ENCODE assay signal across 24 cellular contexts in genomic region chr15:52524223-52525136, GRCh38. TPM values are rescaled to one million over a fixed set of nuclear protein-coding genes. Genes with fewer than 3 reads are reported as not detected.
DNase-seq lines count a peak whose midpoint lies in the region; ATAC-seq and TF ChIP-seq lines count a peak whose summit lies in the region.
"Had no signal": no experiment of that assay in that cellular context is flagged by ENCODE, and none has a peak within 500 bp of the region (broad histone marks: within the 10 kb centered on the region; RNA-seq: fewer than 3 reads in every experiment).

No MANE protein-coding gene starts in this region.

- H4K20me1 ChIP-seq in SK-N-SH (ENCODE audit: insufficient read depth): peaks cover 8% of the 10 kb centered on the region

- TF ChIP-seq EP300 in SK-N-SH (IDR thresholded peaks at IDR 0.05; ENCODE audit: borderline replicate concordance in 1 of 2, low read depth in 1 of 2, low read length in 1 of 2) (no peak), Ishikawa (IDR thresholded peaks at IDR 0.05; ENCODE audit: borderline replicate concordance) (no peak)

- ATAC-seq in SK-N-SH treated with all-trans-retinoic acid at 6 μM for 48 hours (no peak), memory B cell (ENCODE audit: low read depth) (no peak), heart right ventricle (no peak)
- no peak for ATAC-seq in naive thymus-derived CD4-positive, alpha-beta T cell
- ATAC-seq: GM12878, GM23338 had no signal

- no peaks in the 10 kb centered on the region for H3K27me3 Mint-ChIP-seq in memory B cell
- H3K27me3 Mint-ChIP-seq in naive thymus-derived CD4-positive, alpha-beta T cell: no peaks in the 10 kb centered on the region
- H3K27me3 Mint-ChIP-seq: CD4-positive, alpha-beta memory T cell had no signal

- peak overlapping the region; percentile 64 for H3K27ac Mint-ChIP-seq in memory B cell
- H3K27ac Mint-ChIP-seq in naive thymus-derived CD4-positive, alpha-beta T cell: no peak overlapping the region
- H3K27ac Mint-ChIP-seq: GM23338 had no signal

- H3F3A ChIP-seq in SK-N-SH (replicated peaks; ENCODE audit: insufficient read depth): peaks cover 7% of the 10 kb centered on the region

- H3K18ac ChIP-seq in mesendoderm (ENCODE audit: low read length): no peak overlapping the region

- POLR2A ChIA-PET in SK-N-SH (lab: Yijun Ruan, JAX): no interaction called here
- POLR2A ChIA-PET in naive thymus-derived CD4-positive, alpha-beta T cell (lab: Charles Lee): interaction anchor here (0.5 kb wide), 1 partner anchor 33 kb away, joined by 3 read pairs; no protein-coding TSS in a partner anchor

- H3K9ac ChIP-seq in SK-N-SH (no peak overlapping the region), skeletal muscle tissue (ENCODE audit: low read depth in 1 of 3, low read length in 3 of 3) (no peak overlapping the region), mesendoderm (ENCODE audit: low read length) (no peak overlapping the region)
- H3K9ac ChIP-seq: BLaER1 treated with 17β-estradiol and CSF1 and Interleukin-3, amounts not matched to agents 10 nM and 100 nM had no signal

- H3K36me3 Mint-ChIP-seq in memory B cell: peaks cover 10% of the 10 kb centered on the region
- H3K36me3 Mint-ChIP-seq in naive thymus-derived CD4-positive, alpha-beta T cell: peaks cover 0 to 7% (median 0%) of the 10 kb centered on the region in 5 donors

- H4K8ac ChIP-seq in mesendoderm (ENCODE audit: low read depth, low read length): no peak overlapping the region

- H3K27me3 ChIP-seq in SK-N-SH (ENCODE audit: insufficient read depth) (no peaks in the 10 kb centered on the region), skeletal muscle tissue (ENCODE audit: control insufficient read depth in 3 of 3, insufficient read depth in 3 of 3, low read length in 3 of 3) (no peaks in the 10 kb centered on the region), mesendoderm (ENCODE audit: insufficient read depth, low read length, poor library complexity) (peaks cover 2% of the 10 kb centered on the region), heart right ventricle (no peaks in the 10 kb centered on the region)
- no peaks in the 10 kb centered on the region for H3K27me3 ChIP-seq in naive thymus-derived CD4-positive, alpha-beta T cell (ENCODE audit: control insufficient read depth in 2 of 2, insufficient read depth in 2 of 2, low read length in 2 of 2)
- H3K27me3 ChIP-seq: SJSA1 had no signal

- no peak overlapping the region for H4K5ac ChIP-seq in mesendoderm (ENCODE audit: low read length)

- no peak for TF ChIP-seq CTCF in SK-N-SH (IDR thresholded peaks at IDR 0.05)
- no peak for TF ChIP-seq CTCF in heart right ventricle (IDR thresholded peaks at IDR 0.05)

- no peaks in the 10 kb centered on the region for H3K9me2 ChIP-seq in SK-N-SH

- H3K27ac ChIP-seq in SK-N-SH (ENCODE audit: low read depth in 2 of 2, low read length in 1 of 2) (no peak overlapping the region), skeletal muscle tissue (ENCODE audit: low read depth, low read length) (peak overlapping the region; percentile 34), mesendoderm (ENCODE audit: low read depth, low read length) (no peak overlapping the region), heart right ventricle (no peak overlapping the region)
- H3K27ac ChIP-seq in naive thymus-derived CD4-positive, alpha-beta T cell (ENCODE audit: low read depth, low read length): no peak overlapping the region
- H3K27ac ChIP-seq: 22Rv1; BLaER1 treated with 17β-estradiol and CSF1 and Interleukin-3, amounts not matched to agents 10 nM and 100 nM had no signal

- H3K79me1 ChIP-seq in mesendoderm (ENCODE audit: low read length): no peaks in the 10 kb centered on the region

- no peak overlapping the region for H2AK5ac ChIP-seq in mesendoderm (ENCODE audit: low read length)

- no peak overlapping the region for H3K56ac ChIP-seq in mesendoderm (ENCODE audit: low read length)

- H3K9me3 ChIP-seq in SK-N-SH (no peaks in the 10 kb centered on the region), skeletal muscle tissue (ENCODE audit: control insufficient read depth in 3 of 3, low read length in 3 of 3) (no peaks in the 10 kb centered on the region), heart right ventricle (no peaks in the 10 kb centered on the region)
- no peaks in the 10 kb centered on the region for H3K9me3 ChIP-seq in naive thymus-derived CD4-positive, alpha-beta T cell (ENCODE audit: control insufficient read depth in 2 of 3, low read length in 3 of 3)
- H3K9me3 ChIP-seq: BLaER1 treated with 17β-estradiol and CSF1 and Interleukin-3, amounts not matched to agents 10 nM and 100 nM; Caco-2; SJSA1 had no signal

- no peak overlapping the region for H3K4me3 Mint-ChIP-seq in memory B cell
- H3K4me3 Mint-ChIP-seq in naive thymus-derived CD4-positive, alpha-beta T cell: no peak overlapping the region
- H3K4me3 Mint-ChIP-seq: CD4-positive, alpha-beta memory T cell; GM23338 had no signal

- H2AFZ ChIP-seq in SK-N-SH (ENCODE audit: low read depth): no peak overlapping the region
- H2AFZ ChIP-seq: GM23338 had no signal

- no peak overlapping the region for H3K4ac ChIP-seq in mesendoderm (ENCODE audit: low read depth, low read length)

- no peak for TF ChIP-seq RAD21 in SK-N-SH (IDR thresholded peaks at IDR 0.05; ENCODE audit: low read length)
- no peak for TF ChIP-seq RAD21 in Ishikawa (IDR thresholded peaks at IDR 0.05; ENCODE audit: low read depth)

- no peak overlapping the region for H2BK15ac ChIP-seq in mesendoderm (replicated peaks; ENCODE audit: low read depth)

- no peak overlapping the region for H2BK5ac ChIP-seq in mesendoderm (ENCODE audit: low read length)

- intact Hi-C loops in naive thymus-derived CD4-positive, alpha-beta T cell (cut with micrococcal nuclease): loop anchor here (5.0 kb wide), 3 partner anchors 92 to 697 kb away; partner anchors contain the start of gene TMOD3 (in 1 of the 2)
- intact Hi-C loops in heart right ventricle (cut with DNase I): loop anchor here in 4 of 10 donors (5.0 to 10.0 kb wide), 6 partner anchors 60 to 210 kb away; no protein-coding TSS in a partner anchor

- peaks cover 39% of the 10 kb centered on the region for H3K4me1 Mint-ChIP-seq in memory B cell
- H3K4me1 Mint-ChIP-seq in naive thymus-derived CD4-positive, alpha-beta T cell: peaks cover 24 to 52% (median 30%) of the 10 kb centered on the region in 7 donors

- no peak overlapping the region for H3K4me3 ChIP-seq in SK-N-SH (ENCODE audit: low read depth in 2 of 2, low read length in 1 of 2)
- no peak overlapping the region for H3K4me3 ChIP-seq in skeletal muscle tissue (ENCODE audit: low read length in 3 of 3)
- no peak overlapping the region for H3K4me3 ChIP-seq in naive thymus-derived CD4-positive, alpha-beta T cell (ENCODE audit: low read length)
- H3K4me3 ChIP-seq in mesendoderm (ENCODE audit: low read length): no peak overlapping the region
- H3K4me3 ChIP-seq in heart right ventricle: no peak overlapping the region
- H3K4me3 ChIP-seq: BLaER1 treated with 17β-estradiol and CSF1 and Interleukin-3, amounts not matched to agents 10 nM and 100 nM; GM12878; GM23338; SJSA1 had no signal

- H3K79me2 ChIP-seq in SK-N-SH (ENCODE audit: insufficient read depth) (peaks cover 53% of the 10 kb centered on the region), mesendoderm (ENCODE audit: control insufficient read depth, insufficient read depth, low read length) (no peaks in the 10 kb centered on the region)

- no peak overlapping the region for H2BK120ac ChIP-seq in mesendoderm (ENCODE audit: low read depth, low read length)

- no peaks in the 10 kb centered on the region for H3K9me3 Mint-ChIP-seq in memory B cell
- no peaks in the 10 kb centered on the region for H3K9me3 Mint-ChIP-seq in naive thymus-derived CD4-positive, alpha-beta T cell
- H3K9me3 Mint-ChIP-seq: CD4-positive, alpha-beta memory T cell; GM23338 had no signal

- 99% methylated on average over 4 of the region's 4 CpGs for WGBS in SK-N-SH (ENCODE audit: low lambda C conversion rate)
- no CpG with 5 or more reads among the region's 4 CpGs for WGBS in mesendoderm (ENCODE audit: extremely low coverage, insufficient coverage, low lambda C conversion rate)
- 96 to 97% methylated on average over 4 of the region's 4 CpGs for WGBS in heart right ventricle, 2 donors

- peaks cover 0 to 9% of the 10 kb centered on the region in 2 experiments; a peak in 2 of 4 replicates for H3K4me1 ChIP-seq in SK-N-SH (ENCODE audit: control insufficient read depth in 1 of 2, insufficient read depth in 2 of 2, low read depth in 1 of 2, low read length in 1 of 2)
- peaks cover 15 to 35% (median 32%) of the 10 kb centered on the region in 3 donors for H3K4me1 ChIP-seq in skeletal muscle tissue (ENCODE audit: control insufficient read depth in 3 of 3, insufficient read depth in 3 of 3, low read length in 3 of 3)
- peaks cover 8 to 10% of the 10 kb centered on the region in 2 donors for H3K4me1 ChIP-seq in naive thymus-derived CD4-positive, alpha-beta T cell (ENCODE audit: control insufficient read depth in 2 of 2, insufficient read depth in 2 of 2, low read length in 2 of 2)
- peaks cover 2% of the 10 kb centered on the region for H3K4me1 ChIP-seq in mesendoderm (ENCODE audit: control insufficient read depth, low read depth, low read length)
- peaks cover 2 to 66% (median 15%) of the 10 kb centered on the region in 9 donors for H3K4me1 ChIP-seq in heart right ventricle

- no peak overlapping the region for H3K23ac ChIP-seq in mesendoderm (ENCODE audit: low read length)

- DNase-seq in SK-N-SH (no peak), memory B cell (ENCODE audit: low spot score in 2 of 2) (no peak), mesendoderm (no peak), heart right ventricle (no peak)
- no peak for DNase-seq in naive thymus-derived CD4-positive, alpha-beta T cell
- DNase-seq: Caco-2; CD4-positive, alpha-beta memory T cell; DMS 273 treated with DMSO at 0.1 percent for 48 hours; DMS79 treated with DMSO at 0.1 percent for 48 hours; HCEC 1CT; KG1; NCI-H1105 treated with DMSO at 0.1 percent for 48 hours; NCI-H2029 treated with DMSO at 0.1 percent for 48 hours; NCI-H345; NCI-H524; NCI-H82 had no signal

- CTCF ChIA-PET in SK-N-SH (lab: Yijun Ruan, JAX): interaction anchor here (0.8 to 1.1 kb wide), 2 partner anchors 28 to 211 kb away, joined by 3 read pairs; no protein-coding TSS in a partner anchor
- CTCF ChIA-PET in naive thymus-derived CD4-positive, alpha-beta T cell (lab: Charles Lee): interaction anchor here (0.6 kb wide), 1 partner anchor 17 kb away, joined by 3 read pairs; no protein-coding TSS in a partner anchor

- H3K36me3 ChIP-seq in SK-N-SH (replicated peaks in 1 of 2; ENCODE audit: control insufficient read depth in 1 of 2, insufficient read depth in 2 of 2, low read length in 1 of 2) (no peaks in the 10 kb centered on the region), skeletal muscle tissue (ENCODE audit: control insufficient read depth in 3 of 3, insufficient read depth in 3 of 3, low read length in 3 of 3) (no peaks in the 10 kb centered on the region), mesendoderm (ENCODE audit: control insufficient read depth, insufficient read depth, low read length) (no peaks in the 10 kb centered on the region), heart right ventricle (no peaks in the 10 kb centered on the region)
- no peaks in the 10 kb centered on the region for H3K36me3 ChIP-seq in naive thymus-derived CD4-positive, alpha-beta T cell (ENCODE audit: control insufficient read depth in 2 of 3, insufficient read depth in 3 of 3, low read length in 3 of 3)
- H3K36me3 ChIP-seq: BLaER1 treated with 17β-estradiol and CSF1 and Interleukin-3, amounts not matched to agents 10 nM and 100 nM had no signal

- no peak overlapping the region for H3K4me2 ChIP-seq in SK-N-SH
- no peak overlapping the region for H3K4me2 ChIP-seq in mesendoderm (ENCODE audit: low read length)
- H3K4me2 ChIP-seq: GM23338 had no signal

RNA-seq across cellular contexts. Expression of gene MYO5A, which starts 4.2 kb away (rescaled TPM):
- polyA plus RNA-seq in SK-N-SH (2012; rRNA removed): 11.0 and 12.1 TPM in 2 replicates
- polyA plus RNA-seq in SK-N-SH (2012; cell fraction: cytosol; rRNA removed): 11.0 and 12.7 TPM in 2 replicates
- 11.3 and 16.1 TPM in 2 replicates for polyA plus RNA-seq in SK-N-SH (2012; cell fraction: nucleus; rRNA removed)
- total RNA-seq in skeletal muscle tissue: 9.4 TPM
- total RNA-seq in naive thymus-derived CD4-positive, alpha-beta T cell: 10 to 100 TPM; 19.8 to 39.6 (median 23.3) TPM
- polyA plus RNA-seq in naive thymus-derived CD4-positive, alpha-beta T cell: 1 to 10 TPM; 4.2 to 5.7 TPM
- polyA plus RNA-seq in mesendoderm (2013, experiment 1 of 2): 7.5 TPM
- polyA plus RNA-seq in mesendoderm (2013, experiment 2 of 2): 8.2 TPM
- total RNA-seq in heart right ventricle: 10 to 100 TPM in 1 of 10 donors, 1 to 10 TPM in 9; 5.0 to 15.7 (median 6.9) TPM
- polyA plus RNA-seq in heart right ventricle: 1 to 10 TPM; 3.1 to 3.7 TPM

RNA-seq across cellular contexts. Expression of gene ARPP19, which starts 44.4 kb away (rescaled TPM):
- polyA plus RNA-seq in SK-N-SH (2012; rRNA removed) (29.0 and 47.1 TPM in 2 replicates), heart right ventricle (10 to 100 TPM; 20.1 to 60.4 TPM)
- 59.4 and 70.0 TPM in 2 replicates for polyA plus RNA-seq in SK-N-SH (2012; cell fraction: cytosol; rRNA removed)
- 7.3 and 18.2 TPM in 2 replicates for polyA plus RNA-seq in SK-N-SH (2012; cell fraction: nucleus; rRNA removed)
- total RNA-seq in skeletal muscle tissue (69.9 TPM), heart right ventricle (100 to 1,000 TPM; 121 to 166 (median 147) TPM)
- total RNA-seq in naive thymus-derived CD4-positive, alpha-beta T cell: 100 to 1,000 TPM in 4 of 5 experiments, 10 to 100 TPM in 1; 94.9 to 148 (median 122) TPM
- 10 to 100 TPM; 30.4 to 46.9 TPM for polyA plus RNA-seq in naive thymus-derived CD4-positive, alpha-beta T cell
- 99.8 TPM for polyA plus RNA-seq in mesendoderm (2013, experiment 1 of 2)
- 99.5 TPM for polyA plus RNA-seq in mesendoderm (2013, experiment 2 of 2)
